Comparison of ENCODE assay signal across 9 cellular contexts in the genomic region with DNA sequence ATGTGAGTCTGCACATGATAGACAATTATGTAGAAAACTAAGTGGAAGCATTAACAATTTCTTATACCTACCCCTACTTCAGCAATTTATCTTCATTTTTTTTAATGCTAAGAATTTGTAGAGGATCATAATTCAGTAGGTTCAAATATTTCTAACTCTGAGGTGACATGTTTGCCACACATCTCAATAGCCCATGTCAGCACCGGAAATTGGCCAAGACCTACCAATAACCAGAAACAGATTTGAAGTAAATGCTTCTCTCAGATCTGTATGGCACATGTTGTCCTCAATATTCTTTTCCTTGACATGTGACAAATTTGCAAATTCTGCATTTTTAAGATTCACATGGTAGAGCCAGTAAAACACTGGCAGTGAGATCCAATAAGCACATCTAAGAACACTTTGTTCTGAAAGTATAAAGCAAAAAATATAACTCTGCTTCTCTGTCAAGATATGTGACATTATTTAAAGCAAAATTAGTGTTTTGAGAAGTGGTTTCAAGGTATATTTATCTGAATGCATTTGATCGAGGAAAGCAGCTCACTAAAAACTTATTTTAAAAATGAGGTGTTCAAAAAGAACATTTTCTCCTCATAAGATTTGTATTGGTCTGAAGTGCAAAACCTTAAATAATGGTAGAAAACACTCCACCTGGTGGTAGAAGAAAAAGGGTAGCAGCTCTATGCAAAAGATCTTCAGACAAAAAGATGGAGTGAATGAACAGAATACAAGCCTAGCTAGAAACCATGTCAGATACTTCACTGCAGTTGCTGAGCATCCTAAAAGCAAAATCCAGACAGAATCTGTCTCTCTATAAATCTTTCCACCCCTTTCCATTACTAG.
DNase-seq lines count a peak whose midpoint lies in the region; ATAC-seq and TF ChIP-seq lines count a peak whose summit lies in the region.
"Had no signal": no experiment of that assay in that cellular context is flagged by ENCODE, and none has a peak within 500 bp of the region (broad histone marks: within the 10 kb centered on the region; RNA-seq: fewer than 3 reads in every experiment).

No MANE protein-coding gene starts in this region.

- no peak overlapping the region for H3K9ac ChIP-seq in neural cell (ENCODE audit: low read length)
- H3K9ac ChIP-seq: BLaER1 treated with 17β-estradiol and CSF1 and Interleukin-3, amounts not matched to agents 10 nM and 100 nM had no signal

- TF ChIP-seq RAD21 in Ishikawa (IDR thresholded peaks at IDR 0.05; ENCODE audit: low read depth) (peak; percentile 31; the same call in 1 of the 2 replicates), neural cell (conservative IDR thresholded peaks at IDR 0.05) (peak; percentile 57)

- H3K9me2 ChIP-seq in neural cell (ENCODE audit: insufficient read depth, low read length): no peaks in the 10 kb centered on the region

- H3K27ac ChIP-seq in ascending aorta (no peak overlapping the region), neural cell (ENCODE audit: low read length) (no peak overlapping the region)
- H3K27ac ChIP-seq: BLaER1 treated with 17β-estradiol and CSF1 and Interleukin-3, amounts not matched to agents 10 nM and 100 nM had no signal

- no peak overlapping the region for H3K4me3 ChIP-seq in ascending aorta
- no peak overlapping the region for H3K4me3 ChIP-seq in neural cell (ENCODE audit: low read length)
- H3K4me3 ChIP-seq: BLaER1 treated with 17β-estradiol and CSF1 and Interleukin-3, amounts not matched to agents 10 nM and 100 nM had no signal

- H3F3A ChIP-seq in neural cell (ENCODE audit: insufficient read depth, low read length, poor library complexity, severe bottlenecking): no peaks in the 10 kb centered on the region

- H3K27me3 ChIP-seq in ascending aorta (no peaks in the 10 kb centered on the region), neural cell (ENCODE audit: insufficient read depth, low read depth, low read length) (no peaks in the 10 kb centered on the region)
- H3K27me3 ChIP-seq: BLaER1 treated with 17β-estradiol and CSF1 and Interleukin-3, amounts not matched to agents 10 nM and 100 nM had no signal

- no peak overlapping the region for H3K4me2 ChIP-seq in neural cell (ENCODE audit: low read length)
- H3K4me2 ChIP-seq: BLaER1 treated with 17β-estradiol and CSF1 and Interleukin-3, amounts not matched to agents 10 nM and 100 nM had no signal

- ATAC-seq in HG02678 (IDR thresholded peaks at IDR 0.05; ENCODE audit: unreplicated experiment): no peak
- no peak for ATAC-seq in HG02981 (IDR thresholded peaks at IDR 0.05; ENCODE audit: unreplicated experiment)

- no peak overlapping the region for H2AFZ ChIP-seq in neural cell (ENCODE audit: low read depth, low read length)

- no peaks in the 10 kb centered on the region for H3K79me2 ChIP-seq in neural cell (replicated peaks; ENCODE audit: insufficient read depth, low read length)

- no peaks in the 10 kb centered on the region for H3K9me3 ChIP-seq in ascending aorta
- no peaks in the 10 kb centered on the region for H3K9me3 ChIP-seq in neural cell (ENCODE audit: low read length)
- H3K9me3 ChIP-seq: BLaER1 treated with 17β-estradiol and CSF1 and Interleukin-3, amounts not matched to agents 10 nM and 100 nM had no signal

- no peaks in the 10 kb centered on the region for H3K4me1 ChIP-seq in ascending aorta

- no peak for TF ChIP-seq EP300 in Ishikawa (IDR thresholded peaks at IDR 0.05; ENCODE audit: borderline replicate concordance)
- no peak for TF ChIP-seq EP300 in neural cell (conservative IDR thresholded peaks at IDR 0.05; ENCODE audit: poor library complexity, severe bottlenecking)

- TF ChIP-seq CTCF in ascending aorta (IDR thresholded peaks at IDR 0.05) (peak in 2 of 3 experiments; percentile 12 to 17), neural cell (IDR thresholded peaks at IDR 0.05; ENCODE audit: poor library complexity, severe bottlenecking) (peak; percentile 67)

- H3K36me3 ChIP-seq in ascending aorta (no peaks in the 10 kb centered on the region), neural cell (ENCODE audit: insufficient read depth, low read length) (no peaks in the 10 kb centered on the region)
- H3K36me3 ChIP-seq: BLaER1 treated with 17β-estradiol and CSF1 and Interleukin-3, amounts not matched to agents 10 nM and 100 nM had no signal

- intact Hi-C loops in ascending aorta (cut with DNase I): loop anchor here (10.0 kb wide), 1 partner anchor 997 kb away; no protein-coding TSS in a partner anchor

- DNase-seq in NCI-H2081 (lab: John Stamatoyannopoulos, UW) (peak; percentile 11 to 33), NCI-H2081 treated with DMSO at 0.1 percent for 48 hours (lab: John Stamatoyannopoulos, UW) (no peak), ascending aorta (ENCODE audit: low spot score in 2 of 2) (no peak), occipital lobe (lab: John Stamatoyannopoulos, UW) (no peak)

- H4K20me1 ChIP-seq in neural cell (ENCODE audit: insufficient read depth): no peaks in the 10 kb centered on the region
- H4K20me1 ChIP-seq: BLaER1 treated with 17β-estradiol and CSF1 and Interleukin-3, amounts not matched to agents 10 nM and 100 nM had no signal

TF ChIP-seq in Ishikawa, 13 proteins besides CTCF, POLR2A, EP300 and RAD21 (continues in another document):
- TF ChIP-seq TCF12 (IDR thresholded peaks at IDR 0.05; ENCODE audit: low read depth): no peak
- TF ChIP-seq YY1 (IDR thresholded peaks at IDR 0.05; ENCODE audit: low read depth): no peak
- TF ChIP-seq, protein P1, sequence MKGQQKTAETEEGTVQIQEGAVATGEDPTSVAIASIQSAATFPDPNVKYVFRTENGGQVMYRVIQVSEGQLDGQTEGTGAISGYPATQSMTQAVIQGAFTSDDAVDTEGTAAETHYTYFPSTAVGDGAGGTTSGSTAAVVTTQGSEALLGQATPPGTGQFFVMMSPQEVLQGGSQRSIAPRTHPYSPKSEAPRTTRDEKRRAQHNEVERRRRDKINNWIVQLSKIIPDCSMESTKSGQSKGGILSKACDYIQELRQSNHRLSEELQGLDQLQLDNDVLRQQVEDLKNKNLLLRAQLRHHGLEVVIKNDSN (IDR thresholded peaks at IDR 0.05): no peak
- no peak for TF ChIP-seq NFIC (IDR thresholded peaks at IDR 0.05)
- no peak for TF ChIP-seq TAF1 (IDR thresholded peaks at IDR 0.05; ENCODE audit: low read depth)
- no peak for TF ChIP-seq CREB1 (IDR thresholded peaks at IDR 0.05; ENCODE audit: low read depth)
- TF ChIP-seq FOXM1 (IDR thresholded peaks at IDR 0.05; ENCODE audit: borderline replicate concordance, low read depth): no peak
- TF ChIP-seq MAX (IDR thresholded peaks at IDR 0.05): no peak
- TF ChIP-seq EGR1 (IDR thresholded peaks at IDR 0.05): no peak
- no peak for TF ChIP-seq CEBPB (IDR thresholded peaks at IDR 0.05)
- TF ChIP-seq ZBTB7A (IDR thresholded peaks at IDR 0.05; ENCODE audit: low read depth): no peak
- TF ChIP-seq TEAD4 (IDR thresholded peaks at IDR 0.05): no peak

TF ChIP-seq in neural cell, 6 proteins besides CTCF, POLR2A, EP300 and RAD21:
- TF ChIP-seq MXI1 (conservative IDR thresholded peaks at IDR 0.05; ENCODE audit: poor library complexity, severe bottlenecking): no peak
- TF ChIP-seq TAF1 (IDR thresholded peaks at IDR 0.05; ENCODE audit: low read depth): no peak
- TF ChIP-seq SMC3 (conservative IDR thresholded peaks at IDR 0.05; ENCODE audit: poor library complexity): peak; percentile 81

Comparison
In these comparisons a context has a peak if more than half of its experiments do, and no peak if none do; other contexts are left out.
1. DNase-seq: peak in NCI-H2081 (2 of 2); none in NCI-H2081 treated with DMSO at 0.1 percent for 48 hours (single experiment), ascending aorta (0 of 2) and occipital lobe (single experiment).